14 cellular contexts compared by ENCODE assay signal in genomic region chr21:41164981-41165650, GRCh38. TPM values are rescaled to one million over a fixed set of nuclear protein-coding genes. Genes with fewer than 3 reads are reported as not detected.
DNase-seq lines count a peak whose midpoint lies in the region; ATAC-seq, FAIRE-seq and TF ChIP-seq lines count a peak whose summit lies in the region.
"Had no signal": no experiment of that assay in that cellular context is flagged by ENCODE, and none has a peak within 500 bp of the region (broad histone marks: within the 10 kb centered on the region; RNA-seq: fewer than 3 reads in every experiment).

No MANE protein-coding gene starts in this region.

- FAIRE-seq in small intestine (lab: Jason Lieb, UNC), result no peak
- FAIRE-seq: H1 had no signal

- POLR2A ChIA-PET in activated CD8-positive, alpha-beta T cell treated with anti-CD3 and anti-CD28 coated beads for 36 hours (lab: Charles Lee), result no interaction called here

- CTCF ChIA-PET in activated CD8-positive, alpha-beta T cell treated with anti-CD3 and anti-CD28 coated beads for 36 hours (lab: Charles Lee), result no interaction called here

- H3K36me3 Mint-ChIP-seq in activated CD8-positive, alpha-beta T cell treated with anti-CD3 and anti-CD28 coated beads for 36 hours (ENCODE audit: low read depth), result no peaks in the 10 kb centered on the region
- H3K36me3 Mint-ChIP-seq: brain had no signal

- peaks cover 31% of the 10 kb centered on the region for H3K27me3 Mint-ChIP-seq in activated CD8-positive, alpha-beta T cell treated with anti-CD3 and anti-CD28 coated beads for 36 hours

- 14 to 60% (median 42%) methylated on average over 11 of the region's 11 CpGs for WGBS in small intestine, 3 donors

- H3K4me3 ChIP-seq in Peyer's patch (no peak overlapping the region), fibroblast of pulmonary artery (replicated peaks; ENCODE audit: low read depth, low read length) (no peak overlapping the region), small intestine (ENCODE audit: low read depth in 1 of 2, low read length in 2 of 2) (no peak overlapping the region)
- H3K4me3 ChIP-seq: heart left ventricle had no signal

- no peaks in the 10 kb centered on the region for H3K9me3 Mint-ChIP-seq in activated CD8-positive, alpha-beta T cell treated with anti-CD3 and anti-CD28 coated beads for 36 hours
- H3K9me3 Mint-ChIP-seq: stimulated activated naive CD8-positive, alpha-beta T cell treated with anti-CD3 and anti-CD28 coated beads, Interleukin-15, amount 100 ng/mL, for 72 hours had no signal

- H3K4me3 Mint-ChIP-seq in activated CD8-positive, alpha-beta T cell treated with anti-CD3 and anti-CD28 coated beads for 36 hours, result no peak overlapping the region
- H3K4me3 Mint-ChIP-seq: stimulated activated naive CD8-positive, alpha-beta T cell treated with anti-CD3 and anti-CD28 coated beads, Interleukin-15, amount 100 ng/mL, for 72 hours had no signal

- H3K4me1 Mint-ChIP-seq in activated CD8-positive, alpha-beta T cell treated with anti-CD3 and anti-CD28 coated beads for 36 hours (ENCODE audit: low read depth), result peaks cover 7% of the 10 kb centered on the region

- DNase-seq in H4 (ENCODE audit: low spot score) (peak; percentile 32), Peyer's patch (peak in 2 of 3 donors; percentile 68 to 77), fibroblast of pulmonary artery (ENCODE audit: low read depth) (peak; percentile 29), small intestine (peak; percentile 76), NCI-H2171 treated with DMSO at 0.1 percent for 48 hours (lab: John Stamatoyannopoulos, UW) (no peak), KG1 (lab: John Stamatoyannopoulos, UW) (no peak)
- DNase-seq in activated CD8-positive, alpha-beta T cell treated with anti-CD3 and anti-CD28 coated beads for 36 hours, result no peak
- DNase-seq: heart left ventricle; NCI-H526; stimulated activated naive CD8-positive, alpha-beta T cell treated with anti-CD3 and anti-CD28 coated beads, Interleukin-15, amount 100 ng/mL, for 72 hours; T-helper 1 cell had no signal

- H3K9me3 ChIP-seq in Peyer's patch, result no peaks in the 10 kb centered on the region
- no peaks in the 10 kb centered on the region for H3K9me3 ChIP-seq in small intestine (ENCODE audit: control insufficient read depth, low read depth)
- H3K9me3 ChIP-seq: heart left ventricle had no signal

- no peak overlapping the region for H3K27ac Mint-ChIP-seq in activated CD8-positive, alpha-beta T cell treated with anti-CD3 and anti-CD28 coated beads for 36 hours
- H3K27ac Mint-ChIP-seq: stimulated activated naive CD8-positive, alpha-beta T cell treated with anti-CD3 and anti-CD28 coated beads, Interleukin-15, amount 100 ng/mL, for 72 hours had no signal

- TF ChIP-seq CTCF in Peyer's patch (IDR thresholded peaks at IDR 0.05) (no peak), fibroblast of pulmonary artery (IDR thresholded peaks at IDR 0.05; ENCODE audit: low read length, missing control alignments) (no peak)
- no peak for TF ChIP-seq CTCF in activated CD8-positive, alpha-beta T cell treated with anti-CD3 and anti-CD28 coated beads for 36 hours (IDR thresholded peaks at IDR 0.05)

- ATAC-seq in GM19395 (IDR thresholded peaks at IDR 0.05; ENCODE audit: unreplicated experiment), result no peak
- no peak for ATAC-seq in activated CD8-positive, alpha-beta T cell treated with anti-CD3 and anti-CD28 coated beads for 36 hours
- ATAC-seq: heart left ventricle; stimulated activated naive CD8-positive, alpha-beta T cell treated with anti-CD3 and anti-CD28 coated beads, Interleukin-15, amount 100 ng/mL, for 72 hours had no signal

- intact Hi-C loops in activated CD8-positive, alpha-beta T cell treated with anti-CD3 and anti-CD28 coated beads for 36 hours (cut with micrococcal nuclease), result no loop called here

- no peak for TF ChIP-seq POLR2A in Peyer's patch (IDR thresholded peaks at IDR 0.05)

- H3K4me1 ChIP-seq in Peyer's patch (peaks cover 0 to 4% (median 0%) of the 10 kb centered on the region in 4 donors), small intestine (ENCODE audit: control insufficient read depth in 2 of 2, insufficient read depth in 1 of 2, low read depth in 1 of 2, low read length in 1 of 2) (peaks cover 0 to 2% of the 10 kb centered on the region in 2 donors)

- H3K27me3 ChIP-seq in Peyer's patch (no peaks in the 10 kb centered on the region), small intestine (ENCODE audit: control insufficient read depth in 2 of 2, insufficient read depth in 2 of 2, low read length in 2 of 2) (peaks cover 0 to 2% of the 10 kb centered on the region in 2 donors)

- no peaks in the 10 kb centered on the region for H3K36me3 ChIP-seq in Peyer's patch
- no peaks in the 10 kb centered on the region for H3K36me3 ChIP-seq in small intestine (ENCODE audit: control insufficient read depth in 2 of 2, insufficient read depth in 2 of 2, low read length in 2 of 2)
- H3K36me3 ChIP-seq: heart left ventricle had no signal

- H3K27ac ChIP-seq in Peyer's patch (peak overlapping the region in 2 of 4 donors; percentile 23 to 64), small intestine (ENCODE audit: low read depth in 1 of 2, low read length in 1 of 2) (peak overlapping the region in 1 of 2 donors; percentile 22)

RNA-seq across cellular contexts. Expression of gene BACE2, which starts 2.8 kb away (rescaled TPM):
- 85.6 and 109 TPM in 2 replicates for total RNA-seq in H4 (2014; rRNA removed; shearing (Covaris generic))
- total RNA-seq in Peyer's patch, result 10 to 100 TPM; 30.5 to 43.3 (median 36.6) TPM
- 10 to 100 TPM in 1 of 3 donors, 1 to 10 TPM in 2; 3.2 to 56.1 (median 4.0) TPM for polyA plus RNA-seq in small intestine
- total RNA-seq in activated CD8-positive, alpha-beta T cell treated with anti-CD3 and anti-CD28 coated beads for 36 hours, result 1 to 10 TPM; 1.1 to 2.0 TPM

Comparison
In these comparisons a context has a peak if more than half of its experiments do, and no peak if none do; other contexts are left out.
1. DNase-seq: peak in H4 (single experiment), Peyer's patch (2 of 3), fibroblast of pulmonary artery (single experiment) and small intestine (single experiment); none in NCI-H2171 treated with DMSO at 0.1 percent for 48 hours (single experiment), KG1 (single experiment) and activated CD8-positive, alpha-beta T cell treated with anti-CD3 and anti-CD28 coated beads for 36 hours (single experiment).
2. RNA of gene BACE2, which starts 2.8 kb away (total RNA-seq): 85.6 to 109 TPM in H4 and 30.5 to 43.3 TPM in Peyer's patch; 1.1 to 2.0 TPM in activated CD8-positive, alpha-beta T cell treated with anti-CD3 and anti-CD28 coated beads for 36 hours; every median in the first group is over 10 times any median in the second.